13 cellular contexts compared by ENCODE assay signal in the genomic region with DNA sequence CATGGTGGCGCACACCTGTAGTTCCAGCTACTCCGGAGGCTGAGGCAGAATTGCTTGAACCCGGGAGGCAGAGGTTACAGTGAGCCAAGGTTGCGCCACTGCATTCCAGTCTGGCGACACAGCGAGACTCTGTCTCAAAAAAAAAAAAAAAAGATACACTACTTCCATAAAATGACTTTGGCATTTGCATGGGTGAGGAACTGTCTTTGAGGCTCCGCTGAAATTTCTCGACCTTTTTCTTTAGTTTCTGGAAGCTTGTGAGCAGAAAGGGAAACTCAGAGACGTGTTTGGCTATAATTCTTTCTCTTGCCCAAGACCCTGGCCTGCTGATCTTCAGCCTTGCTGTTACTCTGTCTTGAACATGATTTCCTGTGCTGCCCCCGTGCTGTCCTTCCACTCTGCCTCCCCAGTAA. TPM values are rescaled to one million over a fixed set of nuclear protein-coding genes. Genes with fewer than 3 reads are reported as not detected.
DNase-seq lines count a peak whose midpoint lies in the region; ATAC-seq and TF ChIP-seq lines count a peak whose summit lies in the region.
"Had no signal": no experiment of that assay in that cellular context is flagged by ENCODE, and none has a peak within 500 bp of the region (broad histone marks: within the 10 kb centered on the region; RNA-seq: fewer than 3 reads in every experiment).

No MANE protein-coding gene starts in this region.

- H3K4me3 ChIP-seq in HUES6 (ENCODE audit: low read depth, low read length) (no peak overlapping the region), cardiac fibroblast (replicated peaks in 1 of 2; ENCODE audit: low read depth in 2 of 2, low read length in 2 of 2) (no peak overlapping the region), lower lobe of right lung (no peak overlapping the region)
- H3K4me3 ChIP-seq: pancreas, tibial artery had no signal

- H3K4me1 ChIP-seq in HUES6 (ENCODE audit: control insufficient read depth, insufficient read depth, low read length): peaks cover 22% of the 10 kb centered on the region
- no peaks in the 10 kb centered on the region for H3K4me1 ChIP-seq in lower lobe of right lung
- H3K4me1 ChIP-seq: pancreas had no signal

- DNase-seq in A172 (ENCODE audit: low spot score) (peak; percentile 35), cardiac fibroblast (ENCODE audit: low read depth in 2 of 2) (peak; percentile 45 to 52), lower lobe of right lung (no peak), SKM-1 (lab: John Stamatoyannopoulos, UW; ENCODE audit: unreplicated experiment) (no peak), iPS-NIHi11 (ENCODE audit: low spot score) (no peak), NCI-H2196 (lab: John Stamatoyannopoulos, UW; ENCODE audit: unreplicated experiment) (no peak)
- DNase-seq: activated CD4-positive, alpha-beta T cell treated with anti-CD3 and anti-CD28 coated beads for 1 hour; activated T-cell treated with anti-CD3 and anti-CD28 coated beads, Interleukin-2, amount 50 U/mL, for 48 hours; NCI-H2081 treated with DMSO at 0.1 percent for 48 hours; pancreas; tibial artery had no signal

- no peak overlapping the region for H3K9ac ChIP-seq in HUES6 (ENCODE audit: low read length)

- peaks cover 14% of the 10 kb centered on the region; the same call in 1 of the 2 replicates for H3K9me3 ChIP-seq in HUES6 (ENCODE audit: control insufficient read depth, insufficient read depth, low read depth, low read length)
- H3K9me3 ChIP-seq in lower lobe of right lung: peaks cover under 1% of the 10 kb centered on the region
- H3K9me3 ChIP-seq: pancreas, tibial artery had no signal

- intact Hi-C loops in lower lobe of right lung (cut with DNase I): no loop called here

- peaks cover 57% of the 10 kb centered on the region for H3K36me3 ChIP-seq in HUES6 (ENCODE audit: control insufficient read depth, insufficient read depth, low read length)
- H3K36me3 ChIP-seq in lower lobe of right lung: peaks cover 21% of the 10 kb centered on the region

- H3K27ac ChIP-seq in HUES6 (ENCODE audit: low read depth, low read length) (peak overlapping the region; percentile 34), lower lobe of right lung (no peak overlapping the region)
- H3K27ac ChIP-seq: pancreas, tibial artery had no signal

- ATAC-seq in lower lobe of right lung (peak; percentile 50 to 55), GM21381 (IDR thresholded peaks at IDR 0.05; ENCODE audit: unreplicated experiment) (no peak)

- H3K27me3 ChIP-seq in HUES6 (ENCODE audit: control insufficient read depth, insufficient read depth, low read length): no peaks in the 10 kb centered on the region
- H3K27me3 ChIP-seq in lower lobe of right lung (ENCODE audit: low read depth): no peaks in the 10 kb centered on the region
- H3K27me3 ChIP-seq: pancreas, tibial artery had no signal

- TF ChIP-seq CTCF in cardiac fibroblast (IDR thresholded peaks at IDR 0.05; ENCODE audit: low read depth, low read length) (no peak), lower lobe of right lung (IDR thresholded peaks at IDR 0.05) (no peak)

RNA-seq across cellular contexts. Expression of gene SPIN1, which starts 37.3 kb away (rescaled TPM):
- total RNA-seq in A172 (2014; rRNA removed; shearing (Covaris generic)): 160 and 246 TPM in 2 replicates
- total RNA-seq in lower lobe of right lung: 59.5 TPM

Comparison
In these comparisons a context has a peak if more than half of its experiments do, and no peak if none do; other contexts are left out.
1. DNase-seq: peak in A172 (single experiment) and cardiac fibroblast (2 of 2); none in lower lobe of right lung (single experiment), SKM-1 (single experiment), iPS-NIHi11 (single experiment) and NCI-H2196 (single experiment).